ENCODE assay signal across 14 cellular contexts in genomic region chr6:115001726-115002436, GRCh38.
DNase-seq lines count a peak whose midpoint lies in the region; ATAC-seq and TF ChIP-seq lines count a peak whose summit lies in the region.
"Had no signal": no experiment of that assay in that cellular context is flagged by ENCODE, and none has a peak within 500 bp of the region (broad histone marks: within the 10 kb centered on the region; RNA-seq: fewer than 3 reads in every experiment).

No MANE protein-coding gene starts in this region.

- H3K27ac Mint-ChIP-seq in natural killer cell treated with Interleukin-12 subunit alpha and Interleukin-12 subunit beta and Interleukin-15 and Interleukin-18, amount 100 ng/mL, for 72 hours, result peak overlapping the region; percentile 36 to 74
- H3K27ac Mint-ChIP-seq in activated T-cell treated with anti-CD3 and anti-CD28 coated beads, Interleukin-2, amount 50 U/mL, for 24 hours, result no peak overlapping the region
- H3K27ac Mint-ChIP-seq: T-helper 17 cell had no signal

- TF ChIP-seq CTCF in GM06990 (IDR thresholded peaks at IDR 0.05; ENCODE audit: insufficient read depth, low read length, poor library complexity, severe bottlenecking) (no peak), foreskin fibroblast (IDR thresholded peaks at IDR 0.05; ENCODE audit: low read depth, low read length) (no peak)

- no peak overlapping the region for H3K27ac ChIP-seq in SJCRH30
- H3K27ac ChIP-seq: lower lobe of right lung, RWPE1 had no signal

- H3K4me3 Mint-ChIP-seq in natural killer cell treated with Interleukin-12 subunit alpha and Interleukin-12 subunit beta and Interleukin-15 and Interleukin-18, amount 100 ng/mL, for 72 hours, result peak overlapping the region; percentile 64
- H3K4me3 Mint-ChIP-seq in activated T-cell treated with anti-CD3 and anti-CD28 coated beads, Interleukin-2, amount 50 U/mL, for 24 hours, result no peak overlapping the region
- H3K4me3 Mint-ChIP-seq: T-helper 17 cell had no signal

- H3K36me3 ChIP-seq in GM06990 (ENCODE audit: control insufficient read depth, insufficient read depth, low read length), result no peaks in the 10 kb centered on the region
- H3K36me3 ChIP-seq in SJCRH30, result no peaks in the 10 kb centered on the region
- H3K36me3 ChIP-seq: lower lobe of right lung had no signal

- peaks cover 18% of the 10 kb centered on the region for H3K9me3 Mint-ChIP-seq in natural killer cell treated with Interleukin-12 subunit alpha and Interleukin-12 subunit beta and Interleukin-15 and Interleukin-18, amount 100 ng/mL, for 72 hours
- H3K9me3 Mint-ChIP-seq in activated T-cell treated with anti-CD3 and anti-CD28 coated beads, Interleukin-2, amount 50 U/mL, for 24 hours, result peaks cover 12% of the 10 kb centered on the region

- no peaks in the 10 kb centered on the region for H3K9me3 ChIP-seq in SJCRH30 (replicated peaks)
- H3K9me3 ChIP-seq: lower lobe of right lung had no signal

- no peaks in the 10 kb centered on the region for H3K27me3 Mint-ChIP-seq in natural killer cell treated with Interleukin-12 subunit alpha and Interleukin-12 subunit beta and Interleukin-15 and Interleukin-18, amount 100 ng/mL, for 72 hours
- no peaks in the 10 kb centered on the region for H3K27me3 Mint-ChIP-seq in activated T-cell treated with anti-CD3 and anti-CD28 coated beads, Interleukin-2, amount 50 U/mL, for 24 hours
- H3K27me3 Mint-ChIP-seq: T-helper 17 cell had no signal

- H3K36me3 Mint-ChIP-seq in natural killer cell treated with Interleukin-12 subunit alpha and Interleukin-12 subunit beta and Interleukin-15 and Interleukin-18, amount 100 ng/mL, for 72 hours, result peaks cover 5% of the 10 kb centered on the region
- H3K36me3 Mint-ChIP-seq in activated T-cell treated with anti-CD3 and anti-CD28 coated beads, Interleukin-2, amount 50 U/mL, for 24 hours (ENCODE audit: low read depth), result no peaks in the 10 kb centered on the region

- peaks cover 0 to 6% of the 10 kb centered on the region in 2 donors for H3K4me1 Mint-ChIP-seq in natural killer cell treated with Interleukin-12 subunit alpha and Interleukin-12 subunit beta and Interleukin-15 and Interleukin-18, amount 100 ng/mL, for 72 hours (ENCODE audit: low read depth in 2 of 2)
- H3K4me1 Mint-ChIP-seq in activated T-cell treated with anti-CD3 and anti-CD28 coated beads, Interleukin-2, amount 50 U/mL, for 24 hours (ENCODE audit: low read depth), result peaks cover 3% of the 10 kb centered on the region
- H3K4me1 Mint-ChIP-seq: T-helper 17 cell had no signal

- H3K4me1 ChIP-seq in SJCRH30, result no peaks in the 10 kb centered on the region
- H3K4me1 ChIP-seq: lower lobe of right lung had no signal

- DNase-seq in GM06990 (ENCODE audit: extremely low read depth, insufficient read length), result no peak
- peak in 1 of 2 experiments; percentile 11 for DNase-seq in SJCRH30
- DNase-seq in natural killer cell treated with Interleukin-12 subunit alpha and Interleukin-12 subunit beta and Interleukin-15 and Interleukin-18, amount 100 ng/mL, for 72 hours (ENCODE audit: low spot score), result peak; percentile 63
- no peak for DNase-seq in foreskin fibroblast
- DNase-seq in NCI-H1105 (lab: John Stamatoyannopoulos, UW), result no peak
- DNase-seq in activated T-cell treated with anti-CD3 and anti-CD28 coated beads, Interleukin-2, amount 50 U/mL, for 24 hours, result no peak
- DNase-seq: activated effector memory CD4-positive, alpha-beta T cell treated with anti-CD3 and anti-CD28 coated beads, Interleukin-2, amount 50 U/mL, for 16 hours; lower lobe of right lung; NCI-H146; NCI-H510A treated with DMSO at 0.1 percent for 48 hours; stimulated activated CD4-positive, alpha-beta T cell treated with anti-CD3 and anti-CD28 coated beads, Interleukin-2, amount 100 ng/mL, for 24 hours; T-helper 17 cell had no signal

- H3K27me3 ChIP-seq in GM06990 (replicated peaks; ENCODE audit: control insufficient read depth, insufficient read depth, low read length), result no peaks in the 10 kb centered on the region
- no peaks in the 10 kb centered on the region for H3K27me3 ChIP-seq in SJCRH30

- H3K4me3 ChIP-seq in GM06990 (replicated peaks; ENCODE audit: low read depth, low read length) (peak overlapping the region; percentile 31; the same call in 1 of the 2 replicates), SJCRH30 (peak overlapping the region; percentile 20; the same call in 1 of the 2 replicates), foreskin fibroblast (ENCODE audit: low read depth in 1 of 2, low read length in 2 of 2) (no peak overlapping the region)
- H3K4me3 ChIP-seq: lower lobe of right lung had no signal

- peak; percentile 38 for ATAC-seq in HG02759 (IDR thresholded peaks at IDR 0.05; ENCODE audit: unreplicated experiment)
- peak; percentile 52 to 61 for ATAC-seq in natural killer cell treated with Interleukin-12 subunit alpha and Interleukin-12 subunit beta and Interleukin-15 and Interleukin-18, amount 100 ng/mL, for 72 hours
- ATAC-seq: lower lobe of right lung, T-helper 17 cell had no signal

Comparison
In these comparisons a context has a peak if more than half of its experiments do, and no peak if none do; other contexts are left out.
1. H3K4me3 ChIP-seq: peak in GM06990 (single experiment) and SJCRH30 (single experiment); none in foreskin fibroblast (0 of 2).